Comparison of ENCODE assay signal across 8 cellular contexts in the genomic region with DNA sequence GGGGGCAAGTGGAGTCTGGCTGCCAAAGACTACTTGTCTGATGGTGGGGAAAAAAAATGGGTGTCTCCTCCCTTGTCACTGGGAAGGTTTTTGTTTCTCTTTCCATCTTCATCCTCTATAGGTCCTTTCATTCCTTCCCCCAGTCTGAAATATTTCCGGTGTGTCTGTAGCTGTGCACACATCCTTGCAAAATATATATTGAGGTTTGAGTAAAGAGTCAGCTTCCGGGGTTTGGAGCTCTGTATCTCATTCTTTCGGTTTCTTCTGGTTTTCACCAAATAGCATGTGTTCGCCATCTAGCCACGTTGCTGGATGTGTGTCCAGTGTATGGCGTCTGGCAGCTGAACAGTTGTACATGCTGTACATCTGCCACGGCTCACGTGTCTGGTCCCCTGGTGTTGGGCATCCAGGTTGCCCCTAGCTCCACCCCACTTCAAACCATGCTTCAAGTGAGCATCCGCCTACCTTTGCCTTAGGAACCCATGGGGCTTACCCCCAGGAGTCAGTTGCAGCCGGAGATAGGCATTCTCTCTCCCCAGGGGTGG.
DNase-seq lines count a peak whose midpoint lies in the region; ATAC-seq and TF ChIP-seq lines count a peak whose summit lies in the region.

No MANE protein-coding gene starts in this region.

- no peaks in the 10 kb centered on the region for H3K79me2 ChIP-seq in hepatocyte

- TF ChIP-seq POLR2A in thyroid gland (IDR thresholded peaks at IDR 0.05) = no peak

- intact Hi-C loops in thyroid gland (cut with DNase I) = no loop called here

- no peak overlapping the region for H3K9ac ChIP-seq in mucosa of rectum (ENCODE audit: low read depth in 1 of 2, low read length in 2 of 2)

- H4K20me1 ChIP-seq in hepatocyte (ENCODE audit: insufficient read depth, poor library complexity, severe bottlenecking) = no peaks in the 10 kb centered on the region

- 96% methylated on average over 10 of the region's 10 CpGs for WGBS in hepatocyte (ENCODE audit: low lambda C conversion rate, missing lambda C conversion rate)
- 88 to 92% methylated on average over 10 of the region's 10 CpGs for WGBS in thyroid gland, 2 donors

- H3K4me3 ChIP-seq in mucosa of rectum (ENCODE audit: low read length in 2 of 2) (peak overlapping the region in 1 of 2 donors; percentile 48), hepatocyte (no peak overlapping the region), thyroid gland (replicated peaks in 1 of 3) (no peak overlapping the region)

- no peak overlapping the region for H3K4me2 ChIP-seq in hepatocyte

- no peaks in the 10 kb centered on the region for H3K36me3 ChIP-seq in KOPT-K1 (ENCODE audit: insufficient read depth, low read length)
- peaks cover 6 to 8% of the 10 kb centered on the region in 2 donors for H3K36me3 ChIP-seq in mucosa of rectum (ENCODE audit: control insufficient read depth in 2 of 2, insufficient read depth in 2 of 2, low read length in 2 of 2)
- no peaks in the 10 kb centered on the region for H3K36me3 ChIP-seq in hepatocyte (replicated peaks; ENCODE audit: insufficient read depth, low read depth)
- H3K36me3 ChIP-seq in thyroid gland = no peaks in the 10 kb centered on the region

- TF ChIP-seq CTCF in hepatocyte (IDR thresholded peaks at IDR 0.05; ENCODE audit: poor library complexity) = no peak
- no peak for TF ChIP-seq CTCF in thyroid gland (IDR thresholded peaks at IDR 0.05)

- no peak overlapping the region for H2AFZ ChIP-seq in hepatocyte

- DNase-seq in Daoy (ENCODE audit: low read depth) = peak; percentile 68
- DNase-seq in activated CD8-positive, alpha-beta memory T cell treated with anti-CD3 and anti-CD28 coated beads, Interleukin-2, amount 50 U/mL, for 4 hours = peak; percentile 50
- no peak for DNase-seq in hepatocyte (ENCODE audit: low spot score)
- DNase-seq in NCI-H1105 treated with DMSO at 0.1 percent for 48 hours (lab: John Stamatoyannopoulos, UW) = no peak
- DNase-seq in thyroid gland = no peak

- H3K9me3 ChIP-seq in KOPT-K1 (ENCODE audit: insufficient read depth, low read length, poor library complexity, severe bottlenecking) (no peaks in the 10 kb centered on the region), mucosa of rectum (ENCODE audit: control insufficient read depth in 2 of 2, low read length in 2 of 2) (no peaks in the 10 kb centered on the region), hepatocyte (ENCODE audit: low read depth) (no peaks in the 10 kb centered on the region), thyroid gland (no peaks in the 10 kb centered on the region)

- H3K4me1 ChIP-seq in mucosa of rectum (ENCODE audit: control insufficient read depth in 2 of 2, insufficient read depth in 2 of 2, low read length in 2 of 2) (peaks cover 3 to 16% of the 10 kb centered on the region in 2 donors), hepatocyte (ENCODE audit: insufficient read depth) (no peaks in the 10 kb centered on the region), thyroid gland (no peaks in the 10 kb centered on the region)

- H3K27me3 ChIP-seq in mucosa of rectum (ENCODE audit: control insufficient read depth in 2 of 2, insufficient read depth in 2 of 2, low read length in 2 of 2) (no peaks in the 10 kb centered on the region), hepatocyte (no peaks in the 10 kb centered on the region), thyroid gland (no peaks in the 10 kb centered on the region)

- peak; percentile 55 for ATAC-seq in GM21447 (IDR thresholded peaks at IDR 0.05; ENCODE audit: unreplicated experiment)

- H3K27ac ChIP-seq in KOPT-K1 (ENCODE audit: low read depth, low read length, poor library complexity, severe bottlenecking) (peak overlapping the region; percentile 66), mucosa of rectum (ENCODE audit: low read depth in 2 of 2, low read length in 2 of 2) (peak overlapping the region; percentile 29 to 78), hepatocyte (no peak overlapping the region), thyroid gland (no peak overlapping the region)

- no peaks in the 10 kb centered on the region for H3K9me2 ChIP-seq in hepatocyte (replicated peaks; ENCODE audit: insufficient read depth)

Comparison
In these comparisons a context has a peak if more than half of its experiments do, and no peak if none do; other contexts are left out.
1. DNase-seq: peak in Daoy (single experiment) and activated CD8-positive, alpha-beta memory T cell treated with anti-CD3 and anti-CD28 coated beads, Interleukin-2, amount 50 U/mL, for 4 hours (single experiment); none in hepatocyte (single experiment), NCI-H1105 treated with DMSO at 0.1 percent for 48 hours (single experiment) and thyroid gland (0 of 2).
2. H3K27ac ChIP-seq: peak in KOPT-K1 (single experiment) and mucosa of rectum (2 of 2); none in hepatocyte (single experiment) and thyroid gland (0 of 3).